Comparison of ENCODE assay signal across 20 cellular contexts in genomic region chr6:63773200-63773599, GRCh38.
DNase-seq lines count a peak whose midpoint lies in the region; ATAC-seq and TF ChIP-seq lines count a peak whose summit lies in the region.
"Had no signal": no experiment of that assay in that cellular context is flagged by ENCODE, and none has a peak within 500 bp of the region (broad histone marks: within the 10 kb centered on the region; RNA-seq: fewer than 3 reads in every experiment).

No MANE protein-coding gene starts in this region.

- no peak for TF ChIP-seq POLR2A in suprapubic skin (IDR thresholded peaks at IDR 0.05)

- TF ChIP-seq EP300 in suprapubic skin (IDR thresholded peaks at IDR 0.05), result no peak

- 86% methylated on average over 2 of the region's 2 CpGs for WGBS in suprapubic skin

- H4K20me1 ChIP-seq in Karpas-422 (ENCODE audit: insufficient read depth, low read depth, low read length), result no peaks in the 10 kb centered on the region
- H4K20me1 ChIP-seq: BLaER1 treated with 17β-estradiol and CSF1 and Interleukin-3, amounts not matched to agents 10 nM and 100 nM had no signal

- H3K9ac ChIP-seq in Karpas-422 (ENCODE audit: low read length), result no peak overlapping the region
- H3K9ac ChIP-seq: BLaER1 treated with 17β-estradiol and CSF1 and Interleukin-3, amounts not matched to agents 10 nM and 100 nM had no signal

- ATAC-seq in left colon (peak; percentile 85), mucosa of descending colon (peak; percentile 62)
- ATAC-seq: A549; CD8-positive, alpha-beta T cell; GM12878 had no signal

- no peak overlapping the region for H3K4me2 ChIP-seq in Karpas-422 (ENCODE audit: low read depth, low read length, poor library complexity, severe bottlenecking)
- H3K4me2 ChIP-seq: A549; BLaER1 treated with 17β-estradiol and CSF1 and Interleukin-3, amounts not matched to agents 10 nM and 100 nM had no signal

- TF ChIP-seq CTCF in mucosa of descending colon (IDR thresholded peaks at IDR 0.05), result no peak
- no peak for TF ChIP-seq CTCF in suprapubic skin (IDR thresholded peaks at IDR 0.05)

- intact Hi-C loops in left colon (cut with DNase I, micrococcal nuclease), result no loop called here
- intact Hi-C loops in mucosa of descending colon (cut with DNase I, micrococcal nuclease), result no loop called here

- DNase-seq in Karpas-422 (peak; percentile 17), left colon (no peak), mucosa of descending colon (no peak), nucleus accumbens (lab: John Stamatoyannopoulos, UW) (no peak), suprapubic skin (ENCODE audit: low spot score in 2 of 2) (no peak), NCI-H524 (lab: John Stamatoyannopoulos, UW) (no peak)
- DNase-seq: AML-193; Caco-2; Calu3; CD4-positive, alpha-beta T cell; CD8-positive, alpha-beta T cell; DMS79; DND-41; EL; GDM1 had no signal

- H3K4me3 ChIP-seq in Karpas-422 (ENCODE audit: low read length), result no peak overlapping the region
- H3K4me3 ChIP-seq in mucosa of descending colon, result no peak overlapping the region
- H3K4me3 ChIP-seq in suprapubic skin, result no peak overlapping the region
- H3K4me3 ChIP-seq: A549; BLaER1 treated with 17β-estradiol and CSF1 and Interleukin-3, amounts not matched to agents 10 nM and 100 nM; GM12878 had no signal

- H3K27ac ChIP-seq in Karpas-422 (ENCODE audit: low read length) (no peak overlapping the region), suprapubic skin (no peak overlapping the region)
- H3K27ac ChIP-seq: 22Rv1; A549; BLaER1 treated with 17β-estradiol and CSF1 and Interleukin-3, amounts not matched to agents 10 nM and 100 nM; C4-2B had no signal

- H3K36me3 ChIP-seq in Karpas-422 (ENCODE audit: insufficient read depth, low read length) (no peaks in the 10 kb centered on the region), mucosa of descending colon (ENCODE audit: low read depth) (no peaks in the 10 kb centered on the region), suprapubic skin (no peaks in the 10 kb centered on the region)
- H3K36me3 ChIP-seq: BLaER1 treated with 17β-estradiol and CSF1 and Interleukin-3, amounts not matched to agents 10 nM and 100 nM had no signal

- H3K9me2 ChIP-seq in Karpas-422 (replicated peaks; ENCODE audit: insufficient read depth, low read length), result no peaks in the 10 kb centered on the region

- H3K27me3 ChIP-seq in Karpas-422 (ENCODE audit: low read length) (no peaks in the 10 kb centered on the region), suprapubic skin (no peaks in the 10 kb centered on the region)
- H3K27me3 ChIP-seq: BLaER1 treated with 17β-estradiol and CSF1 and Interleukin-3, amounts not matched to agents 10 nM and 100 nM had no signal

- H2AFZ ChIP-seq in Karpas-422 (ENCODE audit: low read length), result no peak overlapping the region

- H3K4me1 ChIP-seq in Karpas-422 (ENCODE audit: low read length) (no peaks in the 10 kb centered on the region), mucosa of descending colon (ENCODE audit: low read depth) (no peaks in the 10 kb centered on the region), suprapubic skin (no peaks in the 10 kb centered on the region)
- H3K4me1 ChIP-seq: A549; BLaER1 treated with 17β-estradiol and CSF1 and Interleukin-3, amounts not matched to agents 10 nM and 100 nM; Caco-2 had no signal

- H3K9me3 ChIP-seq in Karpas-422 (ENCODE audit: low read length), result no peaks in the 10 kb centered on the region
- H3K9me3 ChIP-seq in mucosa of descending colon, result no peaks in the 10 kb centered on the region
- no peaks in the 10 kb centered on the region for H3K9me3 ChIP-seq in suprapubic skin
- H3K9me3 ChIP-seq: A549, Caco-2 had no signal

- H3K79me2 ChIP-seq in Karpas-422 (ENCODE audit: low read length), result no peaks in the 10 kb centered on the region
